8 cellular contexts compared by ENCODE assay signal in genomic region chr2:47905454-47906260, GRCh38. TPM values are rescaled to one million over a fixed set of nuclear protein-coding genes. Genes with fewer than 3 reads are reported as not detected.
DNase-seq lines count a peak whose midpoint lies in the region; ATAC-seq and TF ChIP-seq lines count a peak whose summit lies in the region.

No MANE protein-coding gene starts in this region.

- no peaks in the 10 kb centered on the region for H3K9me2 ChIP-seq in GM23338 (ENCODE audit: insufficient read depth)

- peak overlapping the region; percentile 83 for H3K4me3 Mint-ChIP-seq in GM23338

- no peaks in the 10 kb centered on the region for H3K36me3 ChIP-seq in GM23338 (ENCODE audit: insufficient read depth)

- no peak for TF ChIP-seq CTCF in GM23338 (conservative IDR thresholded peaks at IDR 0.05; ENCODE audit: low read depth in 2 of 2)

- H3K4me3 ChIP-seq in GM23338: peak overlapping the region; percentile 74

- no peak overlapping the region for H2AFZ ChIP-seq in GM23338

- no peaks in the 10 kb centered on the region for H3K27me3 ChIP-seq in GM23338 (ENCODE audit: insufficient read depth)

- peaks cover 23% of the 10 kb centered on the region for H4K20me1 ChIP-seq in GM23338 (replicated peaks; ENCODE audit: insufficient read depth)

- peaks cover 15% of the 10 kb centered on the region for H3K27me3 Mint-ChIP-seq in GM23338 (ENCODE audit: insufficient read depth, low read depth, poor library complexity)

- peaks cover 9% of the 10 kb centered on the region for H3K4me1 ChIP-seq in GM23338 (ENCODE audit: insufficient read depth)

- H3K4me1 Mint-ChIP-seq in GM23338: peaks cover 17% of the 10 kb centered on the region

- ATAC-seq in GM23338 (peak; percentile 6), HG03342 (IDR thresholded peaks at IDR 0.05; ENCODE audit: unreplicated experiment) (no peak)

- H3K36me3 Mint-ChIP-seq in GM23338 (ENCODE audit: low read depth): no peaks in the 10 kb centered on the region; the same call in 2 of the 3 replicates

- H3K9me3 Mint-ChIP-seq in GM23338: no peaks in the 10 kb centered on the region

- H3K27ac Mint-ChIP-seq in GM23338: peak overlapping the region; percentile 94

- no peaks in the 10 kb centered on the region for H3F3A ChIP-seq in GM23338 (replicated peaks; ENCODE audit: low read depth)

- H3K27ac ChIP-seq in GM23338 (ENCODE audit: low read depth): peak overlapping the region; percentile 98

- H3K4me2 ChIP-seq in GM23338: peak overlapping the region; percentile 72

- H3K79me2 ChIP-seq in GM23338 (replicated peaks; ENCODE audit: insufficient read depth): peaks cover 44% of the 10 kb centered on the region

- DNase-seq in EL (peak; percentile 41), GM23338 (ENCODE audit: low spot score) (no peak), NCI-H1092 treated with DMSO at 0.1 percent for 48 hours (lab: John Stamatoyannopoulos, UW) (peak; percentile 74), cerebellar cortex (ENCODE audit: low spot score) (peak; percentile 50), kidney tubule cell (ENCODE audit: low spot score) (peak; percentile 58)
- peak; percentile 46 for DNase-seq in activated CD4-positive, alpha-beta T cell treated with anti-CD3 and anti-CD28 coated beads for 1 hour
- DNase-seq in stimulated activated CD4-positive, alpha-beta T cell treated with anti-CD3 and anti-CD28 coated beads, Interleukin-15, amount 100 ng/mL, for 48 hours (ENCODE audit: low read depth in 2 of 2): peak; percentile 31 to 40

TF ChIP-seq in GM23338, 12 proteins besides CTCF, POLR2A, EP300 and RAD21:
- TF ChIP-seq NANOG (IDR thresholded peaks at IDR 0.05; ENCODE audit: borderline replicate concordance) (no peak), STAT1 (IDR thresholded peaks at IDR 0.05; ENCODE audit: unreplicated experiment) (no peak), CREB1 (CRISPR knock-in tag; IDR thresholded peaks at IDR 0.05; ENCODE audit: low read depth) (no peak), ZNF331 (CRISPR knock-in tag; IDR thresholded peaks at IDR 0.05; ENCODE audit: low read depth) (no peak), EZH2phosphoT487 (IDR thresholded peaks at IDR 0.05; ENCODE audit: unreplicated experiment) (no peak), JUNB (IDR thresholded peaks at IDR 0.05; ENCODE audit: unreplicated experiment) (no peak), ZNF114 (CRISPR knock-in tag; IDR thresholded peaks at IDR 0.05) (no peak), EZH2 (IDR thresholded peaks at IDR 0.05; ENCODE audit: low read depth, unreplicated experiment) (no peak), POLR2AphosphoS5 (IDR thresholded peaks at IDR 0.05; ENCODE audit: low read depth) (no peak), REST (IDR thresholded peaks at IDR 0.05; ENCODE audit: unreplicated experiment) (no peak)
- TF ChIP-seq, protein P1, sequence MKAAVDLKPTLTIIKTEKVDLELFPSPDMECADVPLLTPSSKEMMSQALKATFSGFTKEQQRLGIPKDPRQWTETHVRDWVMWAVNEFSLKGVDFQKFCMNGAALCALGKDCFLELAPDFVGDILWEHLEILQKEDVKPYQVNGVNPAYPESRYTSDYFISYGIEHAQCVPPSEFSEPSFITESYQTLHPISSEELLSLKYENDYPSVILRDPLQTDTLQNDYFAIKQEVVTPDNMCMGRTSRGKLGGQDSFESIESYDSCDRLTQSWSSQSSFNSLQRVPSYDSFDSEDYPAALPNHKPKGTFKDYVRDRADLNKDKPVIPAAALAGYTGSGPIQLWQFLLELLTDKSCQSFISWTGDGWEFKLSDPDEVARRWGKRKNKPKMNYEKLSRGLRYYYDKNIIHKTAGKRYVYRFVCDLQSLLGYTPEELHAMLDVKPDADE (IDR thresholded peaks at IDR 0.05): no peak
- TF ChIP-seq, protein P2, sequence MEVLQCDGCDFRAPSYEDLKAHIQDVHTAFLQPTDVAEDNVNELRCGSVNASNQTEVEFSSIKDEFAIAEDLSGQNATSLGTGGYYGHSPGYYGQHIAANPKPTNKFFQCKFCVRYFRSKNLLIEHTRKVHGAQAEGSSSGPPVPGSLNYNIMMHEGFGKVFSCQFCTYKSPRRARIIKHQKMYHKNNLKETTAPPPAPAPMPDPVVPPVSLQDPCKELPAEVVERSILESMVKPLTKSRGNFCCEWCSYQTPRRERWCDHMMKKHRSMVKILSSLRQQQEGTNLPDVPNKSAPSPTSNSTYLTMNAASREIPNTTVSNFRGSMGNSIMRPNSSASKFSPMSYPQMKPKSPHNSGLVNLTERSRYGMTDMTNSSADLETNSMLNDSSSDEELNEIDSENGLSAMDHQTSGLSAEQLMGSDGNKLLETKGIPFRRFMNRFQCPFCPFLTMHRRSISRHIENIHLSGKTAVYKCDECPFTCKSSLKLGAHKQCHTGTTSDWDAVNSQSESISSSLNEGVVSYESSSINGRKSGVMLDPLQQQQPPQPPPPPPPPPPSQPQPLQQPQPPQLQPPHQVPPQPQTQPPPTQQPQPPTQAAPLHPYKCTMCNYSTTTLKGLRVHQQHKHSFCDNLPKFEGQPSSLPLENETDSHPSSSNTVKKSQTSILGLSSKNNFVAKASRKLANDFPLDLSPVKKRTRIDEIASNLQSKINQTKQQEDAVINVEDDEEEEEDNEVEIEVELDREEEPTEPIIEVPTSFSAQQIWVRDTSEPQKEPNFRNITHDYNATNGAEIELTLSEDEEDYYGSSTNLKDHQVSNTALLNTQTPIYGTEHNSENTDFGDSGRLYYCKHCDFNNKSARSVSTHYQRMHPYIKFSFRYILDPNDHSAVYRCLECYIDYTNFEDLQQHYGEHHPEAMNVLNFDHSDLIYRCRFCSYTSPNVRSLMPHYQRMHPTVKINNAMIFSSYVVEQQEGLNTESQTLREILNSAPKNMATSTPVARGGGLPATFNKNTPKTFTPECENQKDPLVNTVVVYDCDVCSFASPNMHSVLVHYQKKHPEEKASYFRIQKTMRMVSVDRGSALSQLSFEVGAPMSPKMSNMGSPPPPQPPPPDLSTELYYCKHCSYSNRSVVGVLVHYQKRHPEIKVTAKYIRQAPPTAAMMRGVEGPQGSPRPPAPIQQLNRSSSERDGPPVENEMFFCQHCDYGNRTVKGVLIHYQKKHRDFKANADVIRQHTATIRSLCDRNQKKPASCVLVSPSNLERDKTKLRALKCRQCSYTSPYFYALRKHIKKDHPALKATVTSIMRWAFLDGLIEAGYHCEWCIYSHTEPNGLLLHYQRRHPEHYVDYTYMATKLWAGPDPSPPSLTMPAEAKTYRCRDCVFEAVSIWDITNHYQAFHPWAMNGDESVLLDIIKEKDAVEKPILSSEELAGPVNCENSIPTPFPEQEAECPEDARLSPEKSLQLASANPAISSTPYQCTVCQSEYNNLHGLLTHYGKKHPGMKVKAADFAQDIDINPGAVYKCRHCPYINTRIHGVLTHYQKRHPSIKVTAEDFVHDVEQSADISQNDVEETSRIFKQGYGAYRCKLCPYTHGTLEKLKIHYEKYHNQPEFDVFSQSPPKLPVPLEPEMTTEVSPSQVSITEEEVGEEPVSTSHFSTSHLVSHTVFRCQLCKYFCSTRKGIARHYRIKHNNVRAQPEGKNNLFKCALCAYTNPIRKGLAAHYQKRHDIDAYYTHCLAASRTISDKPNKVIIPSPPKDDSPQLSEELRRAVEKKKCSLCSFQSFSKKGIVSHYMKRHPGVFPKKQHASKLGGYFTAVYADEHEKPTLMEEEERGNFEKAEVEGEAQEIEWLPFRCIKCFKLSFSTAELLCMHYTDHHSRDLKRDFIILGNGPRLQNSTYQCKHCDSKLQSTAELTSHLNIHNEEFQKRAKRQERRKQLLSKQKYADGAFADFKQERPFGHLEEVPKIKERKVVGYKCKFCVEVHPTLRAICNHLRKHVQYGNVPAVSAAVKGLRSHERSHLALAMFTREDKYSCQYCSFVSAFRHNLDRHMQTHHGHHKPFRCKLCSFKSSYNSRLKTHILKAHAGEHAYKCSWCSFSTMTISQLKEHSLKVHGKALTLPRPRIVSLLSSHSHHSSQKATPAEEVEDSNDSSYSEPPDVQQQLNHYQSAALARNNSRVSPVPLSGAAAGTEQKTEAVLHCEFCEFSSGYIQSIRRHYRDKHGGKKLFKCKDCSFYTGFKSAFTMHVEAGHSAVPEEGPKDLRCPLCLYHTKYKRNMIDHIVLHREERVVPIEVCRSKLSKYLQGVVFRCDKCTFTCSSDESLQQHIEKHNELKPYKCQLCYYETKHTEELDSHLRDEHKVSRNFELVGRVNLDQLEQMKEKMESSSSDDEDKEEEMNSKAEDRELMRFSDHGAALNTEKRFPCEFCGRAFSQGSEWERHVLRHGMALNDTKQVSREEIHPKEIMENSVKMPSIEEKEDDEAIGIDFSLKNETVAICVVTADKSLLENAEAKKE (CRISPR knock-in tag; IDR thresholded peaks at IDR 0.05): no peak

RNA-seq across cellular contexts. Expression of gene FBXO11, which starts 0.6 kb away (rescaled TPM):
- 52.7 and 53.1 TPM in 2 replicates for total RNA-seq in GM23338 (2014; rRNA removed; shearing (Covaris generic))
- polyA plus RNA-seq in GM23338 (2016; fragmentation: Nextera tagmentation; extraction: Ambion mirVana): 18.8 and 21.5 TPM in 2 replicates
